1 cellular context compared by ENCODE assay signal in genomic region chr19:55516878-55517620, GRCh38.
TF ChIP-seq lines count a peak whose summit lies in the region.

No MANE protein-coding gene starts in this region.

TF ChIP-seq in HepG2, 621 proteins besides CTCF, POLR2A, EP300 and RAD21 (continued from another document and continues in another):
- TF ChIP-seq, protein P1, sequence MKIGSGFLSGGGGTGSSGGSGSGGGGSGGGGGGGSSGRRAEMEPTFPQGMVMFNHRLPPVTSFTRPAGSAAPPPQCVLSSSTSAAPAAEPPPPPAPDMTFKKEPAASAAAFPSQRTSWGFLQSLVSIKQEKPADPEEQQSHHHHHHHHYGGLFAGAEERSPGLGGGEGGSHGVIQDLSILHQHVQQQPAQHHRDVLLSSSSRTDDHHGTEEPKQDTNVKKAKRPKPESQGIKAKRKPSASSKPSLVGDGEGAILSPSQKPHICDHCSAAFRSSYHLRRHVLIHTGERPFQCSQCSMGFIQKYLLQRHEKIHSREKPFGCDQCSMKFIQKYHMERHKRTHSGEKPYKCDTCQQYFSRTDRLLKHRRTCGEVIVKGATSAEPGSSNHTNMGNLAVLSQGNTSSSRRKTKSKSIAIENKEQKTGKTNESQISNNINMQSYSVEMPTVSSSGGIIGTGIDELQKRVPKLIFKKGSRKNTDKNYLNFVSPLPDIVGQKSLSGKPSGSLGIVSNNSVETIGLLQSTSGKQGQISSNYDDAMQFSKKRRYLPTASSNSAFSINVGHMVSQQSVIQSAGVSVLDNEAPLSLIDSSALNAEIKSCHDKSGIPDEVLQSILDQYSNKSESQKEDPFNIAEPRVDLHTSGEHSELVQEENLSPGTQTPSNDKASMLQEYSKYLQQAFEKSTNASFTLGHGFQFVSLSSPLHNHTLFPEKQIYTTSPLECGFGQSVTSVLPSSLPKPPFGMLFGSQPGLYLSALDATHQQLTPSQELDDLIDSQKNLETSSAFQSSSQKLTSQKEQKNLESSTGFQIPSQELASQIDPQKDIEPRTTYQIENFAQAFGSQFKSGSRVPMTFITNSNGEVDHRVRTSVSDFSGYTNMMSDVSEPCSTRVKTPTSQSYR (CRISPR knock-in tag; IDR thresholded peaks at IDR 0.05; ENCODE audit: borderline replicate concordance), result peak; percentile 69; the same call in 1 of the 2 replicates
- TF ChIP-seq SAP130 (CRISPR knock-in tag; IDR thresholded peaks at IDR 0.05; ENCODE audit: low read depth), result peak; percentile 53
- TF ChIP-seq ZNF691 (CRISPR knock-in tag; IDR thresholded peaks at IDR 0.05; ENCODE audit: borderline replicate concordance, low read depth), result peak; percentile 78; the same call in 1 of the 2 replicates
- TF ChIP-seq ZNF232 (CRISPR knock-in tag; IDR thresholded peaks at IDR 0.05; ENCODE audit: borderline replicate concordance), result no peak; the same call in 1 of the 2 replicates
- TF ChIP-seq, protein P2, sequence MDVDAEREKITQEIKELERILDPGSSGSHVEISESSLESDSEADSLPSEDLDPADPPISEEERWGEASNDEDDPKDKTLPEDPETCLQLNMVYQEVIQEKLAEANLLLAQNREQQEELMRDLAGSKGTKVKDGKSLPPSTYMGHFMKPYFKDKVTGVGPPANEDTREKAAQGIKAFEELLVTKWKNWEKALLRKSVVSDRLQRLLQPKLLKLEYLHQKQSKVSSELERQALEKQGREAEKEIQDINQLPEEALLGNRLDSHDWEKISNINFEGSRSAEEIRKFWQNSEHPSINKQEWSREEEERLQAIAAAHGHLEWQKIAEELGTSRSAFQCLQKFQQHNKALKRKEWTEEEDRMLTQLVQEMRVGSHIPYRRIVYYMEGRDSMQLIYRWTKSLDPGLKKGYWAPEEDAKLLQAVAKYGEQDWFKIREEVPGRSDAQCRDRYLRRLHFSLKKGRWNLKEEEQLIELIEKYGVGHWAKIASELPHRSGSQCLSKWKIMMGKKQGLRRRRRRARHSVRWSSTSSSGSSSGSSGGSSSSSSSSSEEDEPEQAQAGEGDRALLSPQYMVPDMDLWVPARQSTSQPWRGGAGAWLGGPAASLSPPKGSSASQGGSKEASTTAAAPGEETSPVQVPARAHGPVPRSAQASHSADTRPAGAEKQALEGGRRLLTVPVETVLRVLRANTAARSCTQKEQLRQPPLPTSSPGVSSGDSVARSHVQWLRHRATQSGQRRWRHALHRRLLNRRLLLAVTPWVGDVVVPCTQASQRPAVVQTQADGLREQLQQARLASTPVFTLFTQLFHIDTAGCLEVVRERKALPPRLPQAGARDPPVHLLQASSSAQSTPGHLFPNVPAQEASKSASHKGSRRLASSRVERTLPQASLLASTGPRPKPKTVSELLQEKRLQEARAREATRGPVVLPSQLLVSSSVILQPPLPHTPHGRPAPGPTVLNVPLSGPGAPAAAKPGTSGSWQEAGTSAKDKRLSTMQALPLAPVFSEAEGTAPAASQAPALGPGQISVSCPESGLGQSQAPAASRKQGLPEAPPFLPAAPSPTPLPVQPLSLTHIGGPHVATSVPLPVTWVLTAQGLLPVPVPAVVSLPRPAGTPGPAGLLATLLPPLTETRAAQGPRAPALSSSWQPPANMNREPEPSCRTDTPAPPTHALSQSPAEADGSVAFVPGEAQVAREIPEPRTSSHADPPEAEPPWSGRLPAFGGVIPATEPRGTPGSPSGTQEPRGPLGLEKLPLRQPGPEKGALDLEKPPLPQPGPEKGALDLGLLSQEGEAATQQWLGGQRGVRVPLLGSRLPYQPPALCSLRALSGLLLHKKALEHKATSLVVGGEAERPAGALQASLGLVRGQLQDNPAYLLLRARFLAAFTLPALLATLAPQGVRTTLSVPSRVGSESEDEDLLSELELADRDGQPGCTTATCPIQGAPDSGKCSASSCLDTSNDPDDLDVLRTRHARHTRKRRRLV (CRISPR knock-in tag; IDR thresholded peaks at IDR 0.05), result 0 out of 2 replicates have a peak, but pooled peaks have one; percentile 34
- peak; percentile 46; the same call in 1 of the 2 replicates for TF ChIP-seq ZC3H13 (CRISPR knock-in tag; IDR thresholded peaks at IDR 0.05)
- peak; percentile 59; the same call in 1 of the 2 replicates for TF ChIP-seq BCL3 (CRISPR knock-in tag; IDR thresholded peaks at IDR 0.05)
- no peak for TF ChIP-seq GABPA (IDR thresholded peaks at IDR 0.05; ENCODE audit: low read depth, low read length)
- TF ChIP-seq GABPA (CRISPR knock-in tag; IDR thresholded peaks at IDR 0.05; ENCODE audit: low read depth), result peak; percentile 64
- TF ChIP-seq, protein P3, sequence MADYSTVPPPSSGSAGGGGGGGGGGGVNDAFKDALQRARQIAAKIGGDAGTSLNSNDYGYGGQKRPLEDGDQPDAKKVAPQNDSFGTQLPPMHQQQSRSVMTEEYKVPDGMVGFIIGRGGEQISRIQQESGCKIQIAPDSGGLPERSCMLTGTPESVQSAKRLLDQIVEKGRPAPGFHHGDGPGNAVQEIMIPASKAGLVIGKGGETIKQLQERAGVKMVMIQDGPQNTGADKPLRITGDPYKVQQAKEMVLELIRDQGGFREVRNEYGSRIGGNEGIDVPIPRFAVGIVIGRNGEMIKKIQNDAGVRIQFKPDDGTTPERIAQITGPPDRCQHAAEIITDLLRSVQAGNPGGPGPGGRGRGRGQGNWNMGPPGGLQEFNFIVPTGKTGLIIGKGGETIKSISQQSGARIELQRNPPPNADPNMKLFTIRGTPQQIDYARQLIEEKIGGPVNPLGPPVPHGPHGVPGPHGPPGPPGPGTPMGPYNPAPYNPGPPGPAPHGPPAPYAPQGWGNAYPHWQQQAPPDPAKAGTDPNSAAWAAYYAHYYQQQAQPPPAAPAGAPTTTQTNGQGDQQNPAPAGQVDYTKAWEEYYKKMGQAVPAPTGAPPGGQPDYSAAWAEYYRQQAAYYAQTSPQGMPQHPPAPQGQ (CRISPR knock-in tag; IDR thresholded peaks at IDR 0.05; ENCODE audit: borderline replicate concordance), result no peak
- no peak for TF ChIP-seq NONO (IDR thresholded peaks at IDR 0.05)
- TF ChIP-seq NONO (CRISPR knock-in tag; conservative IDR thresholded peaks at IDR 0.05), result peak; percentile 81
- TF ChIP-seq, protein P4, sequence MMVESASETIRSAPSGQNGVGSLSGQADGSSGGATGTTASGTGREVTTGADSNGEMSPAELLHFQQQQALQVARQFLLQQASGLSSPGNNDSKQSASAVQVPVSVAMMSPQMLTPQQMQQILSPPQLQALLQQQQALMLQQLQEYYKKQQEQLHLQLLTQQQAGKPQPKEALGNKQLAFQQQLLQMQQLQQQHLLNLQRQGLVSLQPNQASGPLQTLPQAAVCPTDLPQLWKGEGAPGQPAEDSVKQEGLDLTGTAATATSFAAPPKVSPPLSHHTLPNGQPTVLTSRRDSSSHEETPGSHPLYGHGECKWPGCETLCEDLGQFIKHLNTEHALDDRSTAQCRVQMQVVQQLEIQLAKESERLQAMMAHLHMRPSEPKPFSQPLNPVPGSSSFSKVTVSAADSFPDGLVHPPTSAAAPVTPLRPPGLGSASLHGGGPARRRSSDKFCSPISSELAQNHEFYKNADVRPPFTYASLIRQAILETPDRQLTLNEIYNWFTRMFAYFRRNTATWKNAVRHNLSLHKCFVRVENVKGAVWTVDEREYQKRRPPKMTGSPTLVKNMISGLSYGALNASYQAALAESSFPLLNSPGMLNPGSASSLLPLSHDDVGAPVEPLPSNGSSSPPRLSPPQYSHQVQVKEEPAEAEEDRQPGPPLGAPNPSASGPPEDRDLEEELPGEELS (CRISPR knock-in tag; IDR thresholded peaks at IDR 0.05), result peak; percentile 25; the same call in 1 of the 2 replicates
- peak; percentile 36; the same call in 1 of the 2 replicates for TF ChIP-seq KLF15 (CRISPR knock-in tag; IDR thresholded peaks at IDR 0.05; ENCODE audit: borderline replicate concordance)
- TF ChIP-seq KLF16 (CRISPR knock-in tag; IDR thresholded peaks at IDR 0.05), result peak in 1 of 2 experiments; percentile 60; a peak in 1 of 4 replicates
- TF ChIP-seq, protein P5, sequence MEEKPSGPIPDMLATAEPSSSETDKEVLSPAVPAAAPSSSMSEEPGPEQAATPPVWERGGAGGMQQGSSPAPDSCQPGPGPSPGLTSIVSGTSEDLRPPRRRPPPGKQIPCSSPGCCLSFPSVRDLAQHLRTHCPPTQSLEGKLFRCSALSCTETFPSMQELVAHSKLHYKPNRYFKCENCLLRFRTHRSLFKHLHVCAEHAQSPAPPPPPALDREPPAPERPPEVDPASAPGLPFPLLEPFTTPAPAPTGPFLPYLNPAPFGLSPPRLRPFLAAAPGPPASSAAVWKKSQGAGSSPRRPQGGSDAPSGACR (CRISPR knock-in tag; IDR thresholded peaks at IDR 0.05), result 0 out of 2 replicates have a peak, but pooled peaks have one; percentile 25
- no peak for TF ChIP-seq KDM4B (CRISPR knock-in tag; IDR thresholded peaks at IDR 0.05)
- TF ChIP-seq ZFP37 (CRISPR knock-in tag; IDR thresholded peaks at IDR 0.05; ENCODE audit: borderline replicate concordance), result 0 out of 2 replicates have a peak, but pooled peaks have one; percentile 42
- 0 out of 2 replicates have a peak, but pooled peaks have one; percentile 57 for TF ChIP-seq ZNF619 (CRISPR knock-in tag; IDR thresholded peaks at IDR 0.05)
- TF ChIP-seq ZNF782 (CRISPR knock-in tag; IDR thresholded peaks at IDR 0.05; ENCODE audit: borderline replicate concordance), result no peak
- peak; percentile 16; the same call in 1 of the 2 replicates for TF ChIP-seq ZNF768 (CRISPR knock-in tag; IDR thresholded peaks at IDR 0.05)
- peak; percentile 28; the same call in 1 of the 2 replicates for TF ChIP-seq ZNF501 (CRISPR knock-in tag; IDR thresholded peaks at IDR 0.05)
- TF ChIP-seq, protein P6, sequence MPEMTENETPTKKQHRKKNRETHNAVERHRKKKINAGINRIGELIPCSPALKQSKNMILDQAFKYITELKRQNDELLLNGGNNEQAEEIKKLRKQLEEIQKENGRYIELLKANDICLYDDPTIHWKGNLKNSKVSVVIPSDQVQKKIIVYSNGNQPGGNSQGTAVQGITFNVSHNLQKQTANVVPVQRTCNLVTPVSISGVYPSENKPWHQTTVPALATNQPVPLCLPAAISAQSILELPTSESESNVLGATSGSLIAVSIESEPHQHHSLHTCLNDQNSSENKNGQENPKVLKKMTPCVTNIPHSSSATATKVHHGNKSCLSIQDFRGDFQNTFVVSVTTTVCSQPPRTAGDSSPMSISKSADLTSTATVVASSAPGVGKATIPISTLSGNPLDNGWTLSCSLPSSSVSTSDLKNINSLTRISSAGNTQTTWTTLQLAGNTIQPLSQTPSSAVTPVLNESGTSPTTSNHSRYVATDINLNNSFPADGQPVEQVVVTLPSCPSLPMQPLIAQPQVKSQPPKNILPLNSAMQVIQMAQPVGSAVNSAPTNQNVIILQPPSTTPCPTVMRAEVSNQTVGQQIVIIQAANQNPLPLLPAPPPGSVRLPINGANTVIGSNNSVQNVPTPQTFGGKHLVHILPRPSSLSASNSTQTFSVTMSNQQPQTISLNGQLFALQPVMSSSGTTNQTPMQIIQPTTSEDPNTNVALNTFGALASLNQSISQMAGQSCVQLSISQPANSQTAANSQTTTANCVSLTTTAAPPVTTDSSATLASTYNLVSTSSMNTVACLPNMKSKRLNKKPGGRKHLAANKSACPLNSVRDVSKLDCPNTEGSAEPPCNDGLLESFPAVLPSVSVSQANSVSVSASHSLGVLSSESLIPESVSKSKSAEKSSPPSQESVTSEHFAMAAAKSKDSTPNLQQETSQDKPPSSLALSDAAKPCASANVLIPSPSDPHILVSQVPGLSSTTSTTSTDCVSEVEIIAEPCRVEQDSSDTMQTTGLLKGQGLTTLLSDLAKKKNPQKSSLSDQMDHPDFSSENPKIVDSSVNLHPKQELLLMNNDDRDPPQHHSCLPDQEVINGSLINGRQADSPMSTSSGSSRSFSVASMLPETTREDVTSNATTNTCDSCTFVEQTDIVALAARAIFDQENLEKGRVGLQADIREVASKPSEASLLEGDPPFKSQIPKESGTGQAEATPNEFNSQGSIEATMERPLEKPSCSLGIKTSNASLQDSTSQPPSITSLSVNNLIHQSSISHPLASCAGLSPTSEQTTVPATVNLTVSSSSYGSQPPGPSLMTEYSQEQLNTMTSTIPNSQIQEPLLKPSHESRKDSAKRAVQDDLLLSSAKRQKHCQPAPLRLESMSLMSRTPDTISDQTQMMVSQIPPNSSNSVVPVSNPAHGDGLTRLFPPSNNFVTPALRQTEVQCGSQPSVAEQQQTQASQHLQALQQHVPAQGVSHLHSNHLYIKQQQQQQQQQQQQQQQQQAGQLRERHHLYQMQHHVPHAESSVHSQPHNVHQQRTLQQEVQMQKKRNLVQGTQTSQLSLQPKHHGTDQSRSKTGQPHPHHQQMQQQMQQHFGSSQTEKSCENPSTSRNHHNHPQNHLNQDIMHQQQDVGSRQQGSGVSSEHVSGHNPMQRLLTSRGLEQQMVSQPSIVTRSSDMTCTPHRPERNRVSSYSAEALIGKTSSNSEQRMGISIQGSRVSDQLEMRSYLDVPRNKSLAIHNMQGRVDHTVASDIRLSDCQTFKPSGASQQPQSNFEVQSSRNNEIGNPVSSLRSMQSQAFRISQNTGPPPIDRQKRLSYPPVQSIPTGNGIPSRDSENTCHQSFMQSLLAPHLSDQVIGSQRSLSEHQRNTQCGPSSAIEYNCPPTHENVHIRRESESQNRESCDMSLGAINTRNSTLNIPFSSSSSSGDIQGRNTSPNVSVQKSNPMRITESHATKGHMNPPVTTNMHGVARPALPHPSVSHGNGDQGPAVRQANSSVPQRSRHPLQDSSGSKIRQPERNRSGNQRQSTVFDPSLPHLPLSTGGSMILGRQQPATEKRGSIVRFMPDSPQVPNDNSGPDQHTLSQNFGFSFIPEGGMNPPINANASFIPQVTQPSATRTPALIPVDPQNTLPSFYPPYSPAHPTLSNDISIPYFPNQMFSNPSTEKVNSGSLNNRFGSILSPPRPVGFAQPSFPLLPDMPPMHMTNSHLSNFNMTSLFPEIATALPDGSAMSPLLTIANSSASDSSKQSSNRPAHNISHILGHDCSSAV (CRISPR knock-in tag; IDR thresholded peaks at IDR 0.05; ENCODE audit: borderline replicate concordance), result no peak
- TF ChIP-seq ZNF816 (CRISPR knock-in tag; IDR thresholded peaks at IDR 0.05; ENCODE audit: borderline replicate concordance), result no peak
- no peak for TF ChIP-seq PREB (CRISPR knock-in tag; IDR thresholded peaks at IDR 0.05)
- no peak for TF ChIP-seq ZSCAN20 (CRISPR knock-in tag; IDR thresholded peaks at IDR 0.05; ENCODE audit: borderline replicate concordance)
